Comparison of ENCODE assay signal across 8 cellular contexts in the genomic region with DNA sequence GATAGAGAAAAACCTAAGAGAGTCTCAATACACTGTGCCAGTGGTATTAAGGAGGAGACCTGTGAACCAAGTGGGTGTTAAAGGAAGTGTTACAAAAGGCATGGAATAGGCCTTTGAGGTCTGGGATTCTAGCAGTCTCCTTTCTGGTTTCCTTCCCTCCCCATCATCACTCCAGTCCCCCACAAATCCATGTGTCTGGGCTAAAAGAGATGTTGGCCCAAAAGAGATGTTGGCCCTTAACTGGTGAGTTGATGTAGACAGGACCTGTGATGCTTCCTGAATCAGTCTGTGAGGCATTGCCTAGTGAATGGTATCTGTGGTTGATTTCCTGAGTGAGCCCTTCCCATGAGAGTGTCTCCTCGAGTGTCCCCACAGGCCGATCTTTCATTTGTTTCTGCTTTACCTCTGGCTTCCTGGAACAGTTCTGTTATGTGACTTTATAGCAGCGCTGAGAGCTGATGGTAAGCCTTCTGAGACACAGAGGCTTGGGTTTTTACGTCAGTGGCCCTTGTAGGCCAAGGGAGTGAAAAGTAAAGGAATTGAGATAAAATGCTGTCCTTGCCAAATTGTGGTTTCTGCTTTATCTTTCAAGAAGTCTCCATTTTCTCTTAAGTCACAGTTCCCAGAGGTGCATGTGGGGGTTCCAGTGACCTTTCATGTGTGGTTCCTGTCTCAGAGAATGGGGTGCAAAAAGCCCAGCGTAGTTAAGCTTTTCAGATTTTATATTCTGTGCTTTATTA.
DNase-seq lines count a peak whose midpoint lies in the region; ATAC-seq and TF ChIP-seq lines count a peak whose summit lies in the region.

No MANE protein-coding gene starts in this region.

- peak; percentile 18 for TF ChIP-seq POLR2A in GM18505 (IDR thresholded peaks at IDR 0.05; ENCODE audit: borderline replicate concordance, extremely low read depth, insufficient read depth, insufficient read length)

- H3K36me3 ChIP-seq in skeletal muscle tissue (ENCODE audit: control insufficient read depth in 3 of 3, insufficient read depth in 3 of 3, low read length in 3 of 3) (peaks cover 6 to 29% (median 23%) of the 10 kb centered on the region in 3 donors), HAP-1 (replicated peaks) (no peaks in the 10 kb centered on the region; the same call in none of the 2 replicates)

- peaks cover 41 to 53% (median 46%) of the 10 kb centered on the region in 3 donors for H3K4me1 ChIP-seq in skeletal muscle tissue (ENCODE audit: control insufficient read depth in 3 of 3, insufficient read depth in 3 of 3, low read length in 3 of 3)
- H3K4me1 ChIP-seq in HAP-1: peaks cover 21% of the 10 kb centered on the region

- peak overlapping the region; percentile 82 for H3K27ac ChIP-seq in skeletal muscle tissue (ENCODE audit: low read depth, low read length)

- no peak for TF ChIP-seq CTCF in fibroblast of the aortic adventitia (IDR thresholded peaks at IDR 0.05; ENCODE audit: insufficient read depth, low read length)

- DNase-seq in activated CD4-positive, alpha-beta T cell treated with anti-CD3 and anti-CD28 coated beads, Interleukin-2, amount 50 U/mL, for 1 hour: peak; percentile 45
- DNase-seq in fibroblast of the aortic adventitia (ENCODE audit: low read depth): peak; percentile 96
- no peak for DNase-seq in KG1 (lab: John Stamatoyannopoulos, UW)
- DNase-seq in NCI-H82 (lab: John Stamatoyannopoulos, UW): no peak
- no peak for DNase-seq in HAP-1 (ENCODE audit: low spot score in 2 of 2)

- H3K9me3 ChIP-seq in skeletal muscle tissue (ENCODE audit: control insufficient read depth in 3 of 3, low read length in 3 of 3) (no peaks in the 10 kb centered on the region), HAP-1 (no peaks in the 10 kb centered on the region)

- H3K27me3 ChIP-seq in skeletal muscle tissue (ENCODE audit: control insufficient read depth in 3 of 3, insufficient read depth in 3 of 3, low read length in 3 of 3) (no peaks in the 10 kb centered on the region), HAP-1 (ENCODE audit: low read depth) (no peaks in the 10 kb centered on the region)

- peak overlapping the region; percentile 41 for H3K4me3 ChIP-seq in fibroblast of the aortic adventitia (ENCODE audit: low read depth, low read length)
- H3K4me3 ChIP-seq in skeletal muscle tissue (ENCODE audit: low read length in 3 of 3): peak overlapping the region; percentile 4 to 59 (median 30)
- no peak overlapping the region for H3K4me3 ChIP-seq in HAP-1

- ATAC-seq in GM18505 (IDR thresholded peaks at IDR 0.05; ENCODE audit: unreplicated experiment) (peak; percentile 31), HG03108 (IDR thresholded peaks at IDR 0.05; ENCODE audit: unreplicated experiment) (peak; percentile 26)

- H3K9ac ChIP-seq in skeletal muscle tissue (ENCODE audit: low read depth in 1 of 3, low read length in 3 of 3): peak overlapping the region; percentile 28 to 42 (median 30)

- in situ Hi-C loops in HAP-1 (cut with MboI; ENCODE audit: low sequenced_read_pairs): no loop called here

Comparison
In these comparisons a context has a peak if more than half of its experiments do, and no peak if none do; other contexts are left out.
1. DNase-seq: peak in activated CD4-positive, alpha-beta T cell treated with anti-CD3 and anti-CD28 coated beads, Interleukin-2, amount 50 U/mL, for 1 hour (single experiment) and fibroblast of the aortic adventitia (single experiment); none in KG1 (single experiment), NCI-H82 (single experiment) and HAP-1 (0 of 2).